ENCODE assay signal across 8 cellular contexts in genomic region chr1:207822602-207823451, GRCh38.
DNase-seq lines count a peak whose midpoint lies in the region; ATAC-seq, FAIRE-seq and TF ChIP-seq lines count a peak whose summit lies in the region.

No MANE protein-coding gene starts in this region.

- POLR2A ChIA-PET in K562 (lab: Yijun Ruan, JAX), result interaction anchor here (0.6 to 2.0 kb wide), 10 partner anchors 10 to 134 kb away, joined by 3 to 12 read pairs (median 3); no protein-coding TSS in a partner anchor

- CTCF ChIA-PET in K562 (lab: Yijun Ruan, JAX; ENCODE audit: low intra/inter-chr PET ratio), result no interaction called here

- no peaks in the 10 kb centered on the region for H3K9me1 ChIP-seq in K562 (ENCODE audit: control insufficient read depth, insufficient read depth, low read length)

- FAIRE-seq in K562 (lab: Jason Lieb, UNC) (peak; percentile 94), islet of Langerhans (lab: Jason Lieb, UNC) (peak; percentile 77)

- no peak for TF ChIP-seq CTCF in AG09309 (IDR thresholded peaks at IDR 0.05; ENCODE audit: control insufficient read depth, insufficient read depth, low read depth, low read length, missing control alignments)
- no peak for TF ChIP-seq CTCF in K562 (IDR thresholded peaks at IDR 0.05 in 2 of 3, conservative IDR thresholded peaks at IDR 0.05 in 1 of 3; ENCODE audit: insufficient read depth in 2 of 3, low read depth in 1 of 3, low read length in 3 of 3)

- peak; percentile 59 for ATAC-seq in GM18861 (IDR thresholded peaks at IDR 0.05; ENCODE audit: unreplicated experiment)
- ATAC-seq in HG03039 (IDR thresholded peaks at IDR 0.05; ENCODE audit: unreplicated experiment), result peak; percentile 46
- ATAC-seq in K562, result peak; percentile 83

- TF ChIP-seq RAD21 in K562 (CRISPR knock-in tag; conservative IDR thresholded peaks at IDR 0.05 in 1 of 2, IDR thresholded peaks at IDR 0.05 in 1 of 2), result no peak

- intact Hi-C loops in K562 (cut with micrococcal nuclease), result no loop called here

- H3K9ac ChIP-seq in K562 (ENCODE audit: insufficient read depth in 1 of 2, low read depth in 2 of 2, low read length in 2 of 2), result peak overlapping the region; percentile 0 to 7; a peak in 2 of 4 replicates

- no peaks in the 10 kb centered on the region for H3K36me3 ChIP-seq in K562 (ENCODE audit: control insufficient read depth, insufficient read depth, low read length)

- H3K9me3 ChIP-seq in K562 (replicated peaks; ENCODE audit: control insufficient read depth, insufficient read depth, low read depth, low read length), result no peaks in the 10 kb centered on the region

- H3K4me1 ChIP-seq in K562 (replicated peaks in 1 of 2; ENCODE audit: control insufficient read depth in 2 of 2, insufficient read depth in 2 of 2, low read length in 2 of 2), result peaks cover 56 to 65% of the 10 kb centered on the region in 2 experiments

- no TSS peak for BruUV-seq in K562 (replicated peaks; lab: Mats Ljungman, UMichigan)

- H3K4me3 ChIP-seq in AG09309 (ENCODE audit: control insufficient read depth, low read depth, low read length) (peak overlapping the region; percentile 14), K562 (no peak overlapping the region)

- H3K27ac ChIP-seq in K562 (ENCODE audit: extremely low read depth, low read depth, low read length), result peak overlapping the region; percentile 30; the same call in 2 of the 3 replicates

- no peak for TF ChIP-seq EP300 in K562 (IDR thresholded peaks at IDR 0.05; ENCODE audit: low read length)

- TF ChIP-seq POLR2A in K562 (conservative IDR thresholded peaks at IDR 0.05), result no peak

- DNase-seq in AG09309 (ENCODE audit: low read depth) (no peak), T follicular helper cell (ENCODE audit: low read depth) (peak; percentile 74), K562 (ENCODE audit: extremely low read depth in 1 of 4, low spot score in 3 of 4) (peak; percentile 82 to 97 (median 90)), NCI-H524 (lab: John Stamatoyannopoulos, UW) (no peak)
- DNase-seq in stimulated activated CD4-positive, alpha-beta T cell treated with anti-CD3 and anti-CD28 coated beads, Interleukin-1b, Interleukin-23, amount 100 ng/mL, for 24 hours (ENCODE audit: low read depth in 4 of 4, low spot score in 1 of 4), result peak; percentile 26 to 55 (median 35)

- 77% methylated on average over 11 of the region's 11 CpGs for WGBS in K562 (ENCODE audit: insufficient coverage, low coverage, missing lambda C conversion rate)

- peak overlapping the region; percentile 54; the same call in 1 of the 2 replicates for H3K4me2 ChIP-seq in K562 (ENCODE audit: insufficient read depth, low read length)

- H2AFZ ChIP-seq in K562 (ENCODE audit: low read depth, low read length), result peak overlapping the region; percentile 40; the same call in 1 of the 2 replicates

- no peaks in the 10 kb centered on the region for H4K20me1 ChIP-seq in K562 (replicated peaks; ENCODE audit: control insufficient read depth, insufficient read depth, low read length)

- in situ Hi-C loops in K562 (cut with MboI), result loop anchor here (10.0 kb wide), 1 partner anchor 1832 kb away; the partner anchor contains the start of gene LAMB3

- peaks cover 23% of the 10 kb centered on the region for H3K79me2 ChIP-seq in K562 (ENCODE audit: control insufficient read depth, insufficient read depth, low read length)

- H3K27me3 ChIP-seq in K562 (ENCODE audit: control insufficient read depth in 2 of 2, insufficient read depth in 2 of 2, low read length in 2 of 2), result no peaks in the 10 kb centered on the region

TF ChIP-seq in K562, 482 proteins besides CTCF, POLR2A, EP300 and RAD21 (continues in another document):
- TF ChIP-seq PRDM10 (IDR thresholded peaks at IDR 0.05; ENCODE audit: partially characterized antibody), result peak; percentile 86
- TF ChIP-seq C11orf30 (IDR thresholded peaks at IDR 0.05; ENCODE audit: low read depth), result peak; percentile 68
- TF ChIP-seq NR2C1 (IDR thresholded peaks at IDR 0.05), result no peak
- 0 out of 2 replicates have a peak, but pooled peaks have one; percentile 17 for TF ChIP-seq NR2C1 (tag; IDR thresholded peaks at IDR 0.05)
- TF ChIP-seq ZNF41 (CRISPR knock-in tag; conservative IDR thresholded peaks at IDR 0.05), result no peak
- 0 out of 2 replicates have a peak, but pooled peaks have one; percentile 24 for TF ChIP-seq TFAP4 (CRISPR knock-in tag; IDR thresholded peaks at IDR 0.05; ENCODE audit: borderline replicate concordance)
- peak; percentile 51 for TF ChIP-seq MAFK (IDR thresholded peaks at IDR 0.05; ENCODE audit: low read length)
- peak; percentile 40 for TF ChIP-seq SP2 (IDR thresholded peaks at IDR 0.05; ENCODE audit: extremely low read depth, low read depth, low read length, poor library complexity, severe bottlenecking)
- no peak for TF ChIP-seq HOXB6 (CRISPR knock-in tag; IDR thresholded peaks at IDR 0.05; ENCODE audit: borderline replicate concordance)
- peak; percentile 93 for TF ChIP-seq ASH1L (IDR thresholded peaks at IDR 0.05; ENCODE audit: borderline replicate concordance, low read depth, partially characterized antibody)
- TF ChIP-seq SMARCE1 (IDR thresholded peaks at IDR 0.05), result no peak
- no peak for TF ChIP-seq SNAPC5 (CRISPR knock-in tag; IDR thresholded peaks at IDR 0.05)
- no peak for TF ChIP-seq ILK (tag; IDR thresholded peaks at IDR 0.05; ENCODE audit: borderline replicate concordance, low read depth)

Comparison
In these comparisons a context has a peak if more than half of its experiments do, and no peak if none do; other contexts are left out.
1. DNase-seq: peak in T follicular helper cell (single experiment), K562 (4 of 4) and stimulated activated CD4-positive, alpha-beta T cell treated with anti-CD3 and anti-CD28 coated beads, Interleukin-1b, Interleukin-23, amount 100 ng/mL, for 24 hours (4 of 4); none in AG09309 (single experiment) and NCI-H524 (0 of 2).
2. Peak in every context shown above with its lines, with median percentiles within 50 percentile points of each other: ATAC-seq.